Comparison of ENCODE assay signal across 28 cellular contexts in the genomic region with DNA sequence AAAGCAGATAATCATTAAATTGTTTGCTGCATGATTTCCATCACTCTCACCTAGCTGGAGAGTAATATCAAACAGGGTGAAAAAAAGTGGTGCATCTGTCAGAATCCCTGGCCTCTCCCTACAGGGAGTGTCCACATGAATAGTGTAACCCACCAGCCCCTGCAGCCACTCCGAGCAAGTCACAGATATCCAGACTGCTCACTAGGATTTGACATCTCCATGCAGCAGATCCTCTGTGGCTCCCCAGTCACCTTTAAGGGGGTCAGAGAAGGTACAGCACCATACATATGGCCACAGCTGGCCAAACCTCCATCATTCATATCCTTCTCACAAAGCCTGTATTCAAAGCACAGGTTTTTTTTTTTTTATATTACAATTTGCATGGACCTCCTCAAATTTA.
"Had no signal": no experiment of that assay in that cellular context is flagged by ENCODE, and none has a peak within 500 bp of the region (broad histone marks: within the 10 kb centered on the region; RNA-seq: fewer than 3 reads in every experiment).

No MANE protein-coding gene starts in this region.

- H3K27me3 ChIP-seq: ascending aorta, body of pancreas, Peyer's patch, SJCRH30 had no signal

- DNase-seq: activated B cell treated with CpG ODN at 0.5 μM for 24 hours; activated CD4-positive, alpha-beta T cell treated with anti-CD3 and anti-CD28 coated beads for 1 hour; activated CD4-positive, alpha-beta T cell treated with anti-CD3 and anti-CD28 coated beads, Interleukin-2, amount 50 U/mL, for 48 hours; activated CD8-positive, alpha-beta memory T cell treated with anti-CD3 and anti-CD28 coated beads, Interleukin-2, amount 10 ng/mL, durations not matched to agents 7 days and 5 days; activated gamma-delta T cell; activated naive CD4-positive, alpha-beta T cell treated with anti-CD3 and anti-CD28 coated beads for 36 hours; activated naive CD8-positive, alpha-beta T cell treated with anti-CD3 and anti-CD28 coated beads, Interleukin-2, amount 50 U/mL, for 24 hours; activated T-cell treated with anti-CD3 and anti-CD28 coated beads, Interleukin-2, amount 50 U/mL, for 48 hours; amniotic stem cell; body of pancreas; Kasumi-1; NCI-H1105 treated with DMSO at 0.1 percent for 48 hours; NCI-H1436 treated with DMSO at 0.1 percent for 48 hours; NCI-H187; NCI-H2081; NCI-H446; NCI-H524; Peyer's patch; Right ventricle myocardium superior; SK-N-SH; SW 1271; T1000 had no signal

- H3K4me3 Mint-ChIP-seq: activated B cell treated with CpG ODN at 0.5 μM for 24 hours; activated CD4-positive, alpha-beta T cell treated with anti-CD3 and anti-CD28 coated beads, Interleukin-2, amount 10 ng/mL, durations not matched to agents 24 days and 14 days; activated CD8-positive, alpha-beta memory T cell treated with anti-CD3 and anti-CD28 coated beads, Interleukin-2, amount 10 ng/mL, durations not matched to agents 7 days and 5 days; activated naive CD4-positive, alpha-beta T cell treated with anti-CD3 and anti-CD28 coated beads for 36 hours; activated naive CD8-positive, alpha-beta T cell treated with anti-CD3 and anti-CD28 coated beads, Interleukin-2, amount 50 U/mL, for 24 hours; activated T-helper 17 cell treated with anti-CD3 and anti-CD28 coated beads, Interleukin-2, amount 50 U/mL, for 72 hours; T-helper 1 cell treated with Interleukin-12 subunit alpha and Interleukin-12 subunit beta and Interleukin-4 antibody, amounts not matched to agents 30 μg/mL and 1 μg/mL, for 36 hours had no signal

- H3K36me3 ChIP-seq: ascending aorta, Peyer's patch, SJCRH30 had no signal

- ATAC-seq: activated CD8-positive, alpha-beta memory T cell treated with anti-CD3 and anti-CD28 coated beads, Interleukin-2, amount 10 ng/mL, durations not matched to agents 7 days and 5 days; activated naive CD8-positive, alpha-beta T cell treated with anti-CD3 and anti-CD28 coated beads, Interleukin-2, amount 50 U/mL, for 24 hours; activated T-helper 17 cell treated with anti-CD3 and anti-CD28 coated beads, Interleukin-2, amount 50 U/mL, for 72 hours; body of pancreas had no signal

- H3K4me3 ChIP-seq: ascending aorta, body of pancreas, Peyer's patch, SJCRH30 had no signal

- H3K27ac Mint-ChIP-seq: activated B cell treated with CpG ODN at 0.5 μM for 24 hours; activated CD4-positive, alpha-beta T cell treated with anti-CD3 and anti-CD28 coated beads, Interleukin-2, amount 10 ng/mL, durations not matched to agents 24 days and 14 days; activated CD8-positive, alpha-beta memory T cell treated with anti-CD3 and anti-CD28 coated beads, Interleukin-2, amount 10 ng/mL, durations not matched to agents 7 days and 5 days; activated naive CD4-positive, alpha-beta T cell treated with anti-CD3 and anti-CD28 coated beads for 36 hours; activated naive CD8-positive, alpha-beta T cell treated with anti-CD3 and anti-CD28 coated beads, Interleukin-2, amount 50 U/mL, for 24 hours; activated T-helper 17 cell treated with anti-CD3 and anti-CD28 coated beads, Interleukin-2, amount 50 U/mL, for 72 hours; T-helper 1 cell treated with Interleukin-12 subunit alpha and Interleukin-12 subunit beta and Interleukin-4 antibody, amounts not matched to agents 30 μg/mL and 1 μg/mL, for 36 hours had no signal

- H3K9me3 Mint-ChIP-seq: activated B cell treated with CpG ODN at 0.5 μM for 24 hours; activated CD4-positive, alpha-beta T cell treated with anti-CD3 and anti-CD28 coated beads, Interleukin-2, amount 10 ng/mL, durations not matched to agents 24 days and 14 days; activated naive CD4-positive, alpha-beta T cell treated with anti-CD3 and anti-CD28 coated beads for 36 hours; activated naive CD8-positive, alpha-beta T cell treated with anti-CD3 and anti-CD28 coated beads, Interleukin-2, amount 50 U/mL, for 24 hours; activated T-helper 17 cell treated with anti-CD3 and anti-CD28 coated beads, Interleukin-2, amount 50 U/mL, for 72 hours; T-helper 1 cell treated with Interleukin-12 subunit alpha and Interleukin-12 subunit beta and Interleukin-4 antibody, amounts not matched to agents 30 μg/mL and 1 μg/mL, for 36 hours had no signal

- H3K27ac ChIP-seq: ascending aorta, body of pancreas, Peyer's patch, RWPE1, SJCRH30 had no signal

- H3K4me1 Mint-ChIP-seq: activated B cell treated with CpG ODN at 0.5 μM for 24 hours had no signal

- H3K27me3 Mint-ChIP-seq: activated B cell treated with CpG ODN at 0.5 μM for 24 hours; activated CD4-positive, alpha-beta T cell treated with anti-CD3 and anti-CD28 coated beads, Interleukin-2, amount 10 ng/mL, durations not matched to agents 24 days and 14 days; activated CD8-positive, alpha-beta memory T cell treated with anti-CD3 and anti-CD28 coated beads, Interleukin-2, amount 10 ng/mL, durations not matched to agents 7 days and 5 days; activated naive CD8-positive, alpha-beta T cell treated with anti-CD3 and anti-CD28 coated beads, Interleukin-2, amount 50 U/mL, for 24 hours; activated T-helper 17 cell treated with anti-CD3 and anti-CD28 coated beads, Interleukin-2, amount 50 U/mL, for 72 hours had no signal

- H3K9me3 ChIP-seq: ascending aorta, body of pancreas, Peyer's patch, SJCRH30, SK-N-SH had no signal
